In the genomic region with DNA sequence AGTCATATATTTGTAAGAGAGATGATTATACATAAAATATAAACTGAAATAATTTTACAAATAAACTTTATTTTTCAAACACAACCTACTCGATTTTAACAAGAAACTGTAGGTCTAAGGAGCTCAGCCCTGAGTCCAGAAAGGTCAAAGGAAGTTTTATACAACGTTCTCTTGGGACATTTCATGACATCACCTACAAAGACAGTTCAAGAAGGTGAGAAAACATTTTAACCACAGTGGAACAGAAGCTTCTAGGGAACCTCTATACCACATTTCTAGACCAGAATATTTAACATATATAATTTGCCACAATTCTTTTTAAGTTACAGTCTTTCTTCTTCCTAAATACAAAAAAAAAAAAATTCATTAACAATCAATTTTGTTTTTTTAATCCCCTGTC, we compare ENCODE assay signal across 11 cellular contexts. TPM values are rescaled to one million over a fixed set of nuclear protein-coding genes. Genes with fewer than 3 reads are reported as not detected.
DNase-seq lines count a peak whose midpoint lies in the region; ATAC-seq, FAIRE-seq and TF ChIP-seq lines count a peak whose summit lies in the region.
"Had no signal": no experiment of that assay in that cellular context is flagged by ENCODE, and none has a peak within 500 bp of the region (broad histone marks: within the 10 kb centered on the region; RNA-seq: fewer than 3 reads in every experiment).

No MANE protein-coding gene starts in this region.

- H3K27me3 Mint-ChIP-seq in CD4-positive, CD25-positive, alpha-beta regulatory T cell, result no peaks in the 10 kb centered on the region
- no peaks in the 10 kb centered on the region for H3K27me3 Mint-ChIP-seq in endothelial cell (ENCODE audit: unreplicated experiment)

- H3K27ac Mint-ChIP-seq in CD4-positive, CD25-positive, alpha-beta regulatory T cell, result peak overlapping the region in 2 of 3 donors; percentile 68 to 74
- H3K27ac Mint-ChIP-seq in endothelial cell (ENCODE audit: unreplicated experiment), result peak overlapping the region; percentile 16

- H3K79me2 ChIP-seq in Karpas-422 (ENCODE audit: low read length), result peaks cover 96% of the 10 kb centered on the region

- no peak overlapping the region for H3K27ac ChIP-seq in CD4-positive, CD25-positive, alpha-beta regulatory T cell (ENCODE audit: insufficient read depth, low read length, poor library complexity, severe bottlenecking)
- H3K27ac ChIP-seq in Karpas-422 (ENCODE audit: low read length), result peak overlapping the region; percentile 91
- H3K27ac ChIP-seq: BLaER1, SJSA1 had no signal

- ATAC-seq in CD4-positive, CD25-positive, alpha-beta regulatory T cell (ENCODE audit: low read depth in 2 of 2), result no peak

- peak; percentile 58 for FAIRE-seq in GM19239 (lab: Jason Lieb, UNC)

- no peak overlapping the region for H3K9ac ChIP-seq in Karpas-422 (ENCODE audit: low read length)
- H3K9ac ChIP-seq: BLaER1 had no signal

- H3K4me1 ChIP-seq in CD4-positive, CD25-positive, alpha-beta regulatory T cell (ENCODE audit: control insufficient read depth, insufficient read depth, low read length, poor library complexity, severe bottlenecking), result peaks cover 37% of the 10 kb centered on the region
- H3K4me1 ChIP-seq in Karpas-422 (ENCODE audit: low read length), result peaks cover 99% of the 10 kb centered on the region

- no peak overlapping the region for H2AFZ ChIP-seq in Karpas-422 (ENCODE audit: low read length)

- peaks cover 34 to 75% (median 68%) of the 10 kb centered on the region in 4 donors for H3K4me1 Mint-ChIP-seq in CD4-positive, CD25-positive, alpha-beta regulatory T cell
- H3K4me1 Mint-ChIP-seq in endothelial cell (ENCODE audit: unreplicated experiment), result peaks cover 22% of the 10 kb centered on the region

- no peaks in the 10 kb centered on the region for H4K20me1 ChIP-seq in Karpas-422 (ENCODE audit: insufficient read depth, low read depth, low read length)
- H4K20me1 ChIP-seq: BLaER1 had no signal

- no peaks in the 10 kb centered on the region for H3K27me3 ChIP-seq in CD4-positive, CD25-positive, alpha-beta regulatory T cell (ENCODE audit: control insufficient read depth, insufficient read depth, low read length)
- no peaks in the 10 kb centered on the region for H3K27me3 ChIP-seq in Karpas-422 (ENCODE audit: low read length)
- H3K27me3 ChIP-seq: BLaER1, right lobe of liver, SJSA1 had no signal

- H3K4me3 Mint-ChIP-seq in CD4-positive, CD25-positive, alpha-beta regulatory T cell, result no peak overlapping the region
- H3K4me3 Mint-ChIP-seq in endothelial cell (ENCODE audit: unreplicated experiment), result no peak overlapping the region

- H3K9me3 Mint-ChIP-seq in CD4-positive, CD25-positive, alpha-beta regulatory T cell, result peaks cover 0 to 2% (median 0%) of the 10 kb centered on the region in 7 donors
- no peaks in the 10 kb centered on the region for H3K9me3 Mint-ChIP-seq in endothelial cell (ENCODE audit: unreplicated experiment)

- no peaks in the 10 kb centered on the region for H3K36me3 ChIP-seq in CD4-positive, CD25-positive, alpha-beta regulatory T cell (ENCODE audit: control insufficient read depth, insufficient read depth, low read length)
- H3K36me3 ChIP-seq in Karpas-422 (ENCODE audit: insufficient read depth, low read length), result 0 out of 2 replicates have a peak, but pooled peaks cover 19% of the 10 kb centered on the region
- H3K36me3 ChIP-seq: right lobe of liver, SJSA1 had no signal

- TF ChIP-seq CTCF in endothelial cell (IDR thresholded peaks at IDR 0.05; ENCODE audit: unreplicated experiment), result no peak

- peak overlapping the region; percentile 34 for H3K4me2 ChIP-seq in Karpas-422 (ENCODE audit: low read depth, low read length, poor library complexity, severe bottlenecking)
- H3K4me2 ChIP-seq: BLaER1 had no signal

- DNase-seq in CD4-positive, CD25-positive, alpha-beta regulatory T cell, result no peak
- DNase-seq in GM19239 (ENCODE audit: insufficient read length, low spot score) (no peak), Karpas-422 (peak; percentile 74), endothelial cell (ENCODE audit: low spot score) (no peak), NCI-H1092 (lab: John Stamatoyannopoulos, UW) (no peak), SKM-1 treated with dmso at 0.1 percent for 144 hours (lab: John Stamatoyannopoulos, UW; ENCODE audit: unreplicated experiment) (no peak), retina (no peak), NCI-H2227 treated with DMSO at 0.1 percent for 48 hours (lab: John Stamatoyannopoulos, UW) (no peak)
- DNase-seq: right lobe of liver had no signal

- no peaks in the 10 kb centered on the region for H3K9me2 ChIP-seq in Karpas-422 (replicated peaks; ENCODE audit: insufficient read depth, low read length)

- no peak overlapping the region for H3K4me3 ChIP-seq in CD4-positive, CD25-positive, alpha-beta regulatory T cell (ENCODE audit: low read depth, low read length)
- H3K4me3 ChIP-seq in Karpas-422 (ENCODE audit: low read length), result no peak overlapping the region
- H3K4me3 ChIP-seq: BLaER1, right lobe of liver, SJSA1 had no signal

- peaks cover 37% of the 10 kb centered on the region for H3K36me3 Mint-ChIP-seq in CD4-positive, CD25-positive, alpha-beta regulatory T cell
- H3K36me3 Mint-ChIP-seq in endothelial cell (ENCODE audit: low read depth, unreplicated experiment), result peaks cover 8% of the 10 kb centered on the region

- no peaks in the 10 kb centered on the region for H3K9me3 ChIP-seq in CD4-positive, CD25-positive, alpha-beta regulatory T cell (ENCODE audit: control insufficient read depth in 2 of 2, low read length in 2 of 2)
- no peaks in the 10 kb centered on the region for H3K9me3 ChIP-seq in Karpas-422 (ENCODE audit: low read length)
- H3K9me3 ChIP-seq: BLaER1, right lobe of liver, SJSA1 had no signal

RNA-seq across cellular contexts. Expression of gene CBLB, which starts 40.1 kb away (rescaled TPM):
- total RNA-seq in CD4-positive, CD25-positive, alpha-beta regulatory T cell, result 83.1 TPM
- 10 to 100 TPM; 23.9 to 36.4 (median 29.9) TPM for polyA plus RNA-seq in CD4-positive, CD25-positive, alpha-beta regulatory T cell
- 94.9 and 98.8 TPM in 2 replicates for total RNA-seq in Karpas-422 (2014; rRNA removed; shearing (Covaris generic); ENCODE audit: low replicate concordance)
- total RNA-seq in endothelial cell (ENCODE audit: unreplicated experiment), result 62.0 TPM
